ENCODE assay signal across 30 cellular contexts in the genomic region with DNA sequence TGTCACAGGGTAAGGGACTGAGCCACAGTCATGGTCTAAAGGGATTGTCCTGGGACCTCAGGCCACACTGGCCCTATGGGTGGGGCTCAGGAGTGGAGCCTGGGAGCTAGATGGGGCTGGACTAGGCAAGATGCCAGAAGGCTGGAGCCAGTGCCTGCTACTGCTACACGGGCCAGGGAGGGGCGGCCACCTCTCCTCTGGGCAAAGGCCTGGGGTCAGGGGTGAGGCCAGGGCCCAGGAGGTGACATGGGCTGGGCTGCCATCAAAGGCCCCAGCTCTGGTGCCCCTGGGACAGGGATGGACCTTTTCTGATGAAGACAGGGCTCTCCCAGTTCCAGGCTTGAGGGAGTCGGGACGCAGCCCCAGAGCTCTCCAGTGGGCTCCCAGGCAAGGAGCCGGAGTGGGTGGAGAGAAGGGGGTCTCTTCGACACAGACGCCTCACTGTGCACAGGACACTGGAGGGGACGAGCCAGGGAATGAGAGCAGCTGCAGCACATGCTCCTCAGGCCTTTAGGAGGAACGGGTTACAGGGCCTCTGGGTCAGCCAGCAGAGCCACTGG.
A peak's percentile ranks its signal among the peaks of the same experiment; 100 is the strongest.
DNase-seq lines count a peak whose midpoint lies in the region; ATAC-seq and TF ChIP-seq lines count a peak whose summit lies in the region.
"Had no signal": no experiment of that assay in that cellular context is flagged by ENCODE, and none has a peak within 500 bp of the region (broad histone marks: within the 10 kb centered on the region; RNA-seq: fewer than 3 reads in every experiment).

No MANE protein-coding gene starts in this region.

- BruUV-seq in A673 (replicated peaks; lab: Mats Ljungman, UMichigan): no TSS peak

- 0 out of 2 replicates have a peak, but pooled peaks cover 3% of the 10 kb centered on the region for H4K20me1 ChIP-seq in GM23338 (replicated peaks; ENCODE audit: insufficient read depth)

- H2AFZ ChIP-seq in GM23338: no peak overlapping the region

- H3F3A ChIP-seq in GM23338 (replicated peaks; ENCODE audit: low read depth): no peaks in the 10 kb centered on the region

- peaks cover 10% of the 10 kb centered on the region for H3K27me3 Mint-ChIP-seq in GM23338 (ENCODE audit: insufficient read depth, low read depth, poor library complexity)

- intact Hi-C loops in left lung (cut with DNase I): no loop called here
- intact Hi-C loops in sciatic nerve (cut with DNase I): no loop called here
- intact Hi-C loops in A673 (cut with micrococcal nuclease; ENCODE audit: unreplicated experiment): no loop called here

- TF ChIP-seq CTCF in GM23338 (conservative IDR thresholded peaks at IDR 0.05; ENCODE audit: low read depth in 2 of 2): no peak
- no peak for TF ChIP-seq CTCF in Peyer's patch (IDR thresholded peaks at IDR 0.05)
- TF ChIP-seq CTCF in left lung (IDR thresholded peaks at IDR 0.05): no peak
- TF ChIP-seq CTCF in A673 (conservative IDR thresholded peaks at IDR 0.05; ENCODE audit: low read depth, low read length): no peak

- H3K9me2 ChIP-seq in GM23338 (ENCODE audit: insufficient read depth): no peaks in the 10 kb centered on the region

- H3K4me3 ChIP-seq in GM23338 (no peak overlapping the region), Peyer's patch (no peak overlapping the region), left lung (no peak overlapping the region), A673 (ENCODE audit: low read depth, low read length, poor library complexity, severe bottlenecking) (no peak overlapping the region)
- H3K4me3 ChIP-seq: breast epithelium, HAP-1, smooth muscle cell had no signal

- no peaks in the 10 kb centered on the region for H3K9me3 Mint-ChIP-seq in GM23338
- H3K9me3 Mint-ChIP-seq: activated CD4-positive, alpha-beta T cell treated with anti-CD3 and anti-CD28 coated beads, Interleukin-2, amount 10 ng/mL, durations not matched to agents 24 days and 14 days; activated naive CD4-positive, alpha-beta T cell treated with anti-CD3 and anti-CD28 coated beads for 36 hours; activated T-cell treated with anti-CD3 and anti-CD28 coated beads, Interleukin-2, amount 50 U/mL, for 72 hours; naive B cell had no signal

- 0 out of 2 replicates have a peak overlapping the region, but pooled peaks have one; percentile 43 for H3K27ac Mint-ChIP-seq in GM23338
- H3K27ac Mint-ChIP-seq: activated CD4-positive, alpha-beta T cell treated with anti-CD3 and anti-CD28 coated beads, Interleukin-2, amount 10 ng/mL, durations not matched to agents 24 days and 14 days; activated naive CD4-positive, alpha-beta T cell treated with anti-CD3 and anti-CD28 coated beads for 36 hours; activated T-cell treated with anti-CD3 and anti-CD28 coated beads, Interleukin-2, amount 50 U/mL, for 72 hours had no signal

- TF ChIP-seq POLR2A in Peyer's patch (IDR thresholded peaks at IDR 0.05) (no peak), erythroblast (IDR thresholded peaks at IDR 0.05; ENCODE audit: low read length) (no peak)

- H3K36me3 ChIP-seq in GM23338 (ENCODE audit: insufficient read depth): no peaks in the 10 kb centered on the region
- no peaks in the 10 kb centered on the region for H3K36me3 ChIP-seq in Peyer's patch
- H3K36me3 ChIP-seq in left lung: no peaks in the 10 kb centered on the region
- no peaks in the 10 kb centered on the region for H3K36me3 ChIP-seq in A673 (ENCODE audit: insufficient read depth, low read length, poor library complexity, severe bottlenecking)
- H3K36me3 ChIP-seq: breast epithelium, HAP-1 had no signal

- POLR2A ChIA-PET in A673 (lab: Charles Lee; ENCODE audit: low non-redundant PET): no interaction called here

- H3K9me3 ChIP-seq in Peyer's patch (no peaks in the 10 kb centered on the region), left lung (no peaks in the 10 kb centered on the region), A673 (ENCODE audit: low read depth, low read length, poor library complexity, severe bottlenecking) (no peaks in the 10 kb centered on the region)
- H3K9me3 ChIP-seq: breast epithelium, HAP-1 had no signal

- H3K27ac ChIP-seq in GM23338 (ENCODE audit: low read depth): no peak overlapping the region
- no peak overlapping the region for H3K27ac ChIP-seq in Peyer's patch
- no peak overlapping the region for H3K27ac ChIP-seq in left lung
- no peak overlapping the region for H3K27ac ChIP-seq in A673 (ENCODE audit: low read depth, low read length, poor library complexity, severe bottlenecking)
- H3K27ac ChIP-seq: breast epithelium had no signal

- H3K4me1 ChIP-seq in GM23338 (ENCODE audit: insufficient read depth) (no peaks in the 10 kb centered on the region), Peyer's patch (no peaks in the 10 kb centered on the region), left lung (no peaks in the 10 kb centered on the region), A673 (ENCODE audit: insufficient read depth, low read length, poor library complexity, severe bottlenecking) (no peaks in the 10 kb centered on the region)
- H3K4me1 ChIP-seq: breast epithelium, HAP-1 had no signal

- H3K4me2 ChIP-seq in GM23338: no peak overlapping the region
- H3K4me2 ChIP-seq: smooth muscle cell had no signal

- H3K4me3 Mint-ChIP-seq in GM23338: no peak overlapping the region
- H3K4me3 Mint-ChIP-seq: activated CD4-positive, alpha-beta T cell treated with anti-CD3 and anti-CD28 coated beads, Interleukin-2, amount 10 ng/mL, durations not matched to agents 24 days and 14 days; activated naive CD4-positive, alpha-beta T cell treated with anti-CD3 and anti-CD28 coated beads for 36 hours; activated T-cell treated with anti-CD3 and anti-CD28 coated beads, Interleukin-2, amount 50 U/mL, for 72 hours; naive B cell had no signal

- no peaks in the 10 kb centered on the region for H3K79me2 ChIP-seq in GM23338 (replicated peaks; ENCODE audit: insufficient read depth)

- ATAC-seq in GM23338: peak; percentile 25; the same call in 2 of the 3 replicates
- ATAC-seq in left lung: no peak
- ATAC-seq in sciatic nerve: peak; percentile 32
- ATAC-seq: activated T-cell treated with anti-CD3 and anti-CD28 coated beads, Interleukin-2, amount 50 U/mL, for 72 hours; SK-N-SH treated with all-trans-retinoic acid at 6 μM for 48 hours had no signal

- CTCF ChIA-PET in A673 (lab: Charles Lee): no interaction called here

- H3K27me3 ChIP-seq in GM23338 (ENCODE audit: insufficient read depth) (no peaks in the 10 kb centered on the region), Peyer's patch (no peaks in the 10 kb centered on the region), left lung (peaks cover 0 to 21% of the 10 kb centered on the region in 2 donors), A673 (replicated peaks; ENCODE audit: insufficient read depth, low read depth, low read length, poor library complexity) (peaks cover 32% of the 10 kb centered on the region)
- H3K27me3 ChIP-seq: breast epithelium had no signal

- no peaks in the 10 kb centered on the region for H3K36me3 Mint-ChIP-seq in GM23338 (ENCODE audit: low read depth)
- H3K36me3 Mint-ChIP-seq: naive B cell had no signal

- H3K4me1 Mint-ChIP-seq in GM23338: peaks cover 16% of the 10 kb centered on the region; the same call in 2 of the 3 replicates
- H3K4me1 Mint-ChIP-seq: activated CD4-positive, alpha-beta T cell treated with anti-CD3 and anti-CD28 coated beads, Interleukin-2, amount 10 ng/mL, durations not matched to agents 24 days and 14 days had no signal

- DNase-seq in GM23338 (ENCODE audit: low spot score): no peak
- peak in 2 of 3 donors; percentile 39 to 42 for DNase-seq in Peyer's patch
- DNase-seq in left lung: peak; percentile 32 to 55
- DNase-seq in sciatic nerve (ENCODE audit: low spot score): peak; percentile 42
- DNase-seq in erythroblast (lab: John Stamatoyannopoulos, UW): no peak
- no peak for DNase-seq in A673 (ENCODE audit: low spot score)
- DNase-seq in RPMI8226: no peak
- DNase-seq: activated CD4-positive, alpha-beta T cell treated with anti-CD3 and anti-CD28 coated beads, Interleukin-2, amount 10 ng/mL, durations not matched to agents 24 days and 14 days; activated naive CD4-positive, alpha-beta T cell treated with anti-CD3 and anti-CD28 coated beads for 36 hours; activated T-cell treated with anti-CD3 and anti-CD28 coated beads, Interleukin-2, amount 50 U/mL, for 72 hours; amygdala; C1 segment of cervical spinal cord; COR-L47; DMS79; effector memory CD4-positive, alpha-beta T cell; foreskin fibroblast; GDM1; KBM-7; MM.1S; naive B cell; NCI-H1417; NCI-H2081 treated with DMSO at 0.1 percent for 48 hours; NCI-H774; nucleus accumbens; stimulated activated CD4-positive, alpha-beta T cell treated with anti-CD3 and anti-CD28 coated beads, Interleukin-2, amount 100 ng/mL, for 24 hours; trophoblast cell had no signal

TF ChIP-seq in GM23338, 12 proteins besides CTCF, POLR2A, EP300 and RAD21:
- TF ChIP-seq NANOG (IDR thresholded peaks at IDR 0.05; ENCODE audit: borderline replicate concordance): no peak
TF ChIP-seq in GM23338: peak in this region for 0.

Comparison
In these comparisons a context has a peak if more than half of its experiments do, and no peak if none do; other contexts are left out.
1. DNase-seq: peak in Peyer's patch (2 of 3), left lung (2 of 2) and sciatic nerve (single experiment); none in GM23338 (single experiment), erythroblast (0 of 2), A673 (single experiment) and RPMI8226 (single experiment).